ENCODE assay signal across 14 cellular contexts in the genomic region with DNA sequence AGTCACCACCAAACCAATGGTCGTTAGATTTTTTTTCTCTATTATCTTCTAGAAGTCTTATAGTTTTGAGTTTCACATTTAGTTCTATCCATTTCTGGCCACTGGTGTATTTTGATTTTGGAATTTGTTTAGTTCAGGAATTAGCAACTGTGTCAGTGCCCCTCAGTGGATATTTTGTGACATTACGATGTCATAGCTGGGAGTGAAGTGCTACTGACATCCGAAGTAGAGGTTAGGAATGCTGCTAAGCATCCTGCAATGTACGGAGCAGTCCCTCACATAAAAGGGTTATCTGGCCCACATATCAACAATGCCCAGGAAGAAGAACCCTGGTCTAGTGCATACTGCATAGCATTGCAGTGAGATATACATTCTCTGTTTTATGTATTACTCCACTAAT.
DNase-seq lines count a peak whose midpoint lies in the region; ATAC-seq, FAIRE-seq and TF ChIP-seq lines count a peak whose summit lies in the region.
"Had no signal": no experiment of that assay in that cellular context is flagged by ENCODE, and none has a peak within 500 bp of the region (broad histone marks: within the 10 kb centered on the region; RNA-seq: fewer than 3 reads in every experiment).

No MANE protein-coding gene starts in this region.

- no TSS peak for BruUV-seq in K562 (replicated peaks; lab: Mats Ljungman, UMichigan)

- intact Hi-C loops in K562 (cut with micrococcal nuclease), result no loop called here

- no peaks in the 10 kb centered on the region; a peak in 1 of 5 replicates for H3K4me1 ChIP-seq in K562 (replicated peaks in 1 of 2; ENCODE audit: control insufficient read depth in 2 of 2, insufficient read depth in 2 of 2, low read length in 2 of 2)

- H3K79me2 ChIP-seq in K562 (ENCODE audit: control insufficient read depth, insufficient read depth, low read length) (no peaks in the 10 kb centered on the region), neural cell (replicated peaks; ENCODE audit: insufficient read depth, low read length) (no peaks in the 10 kb centered on the region)

- H2AFZ ChIP-seq in K562 (ENCODE audit: low read depth, low read length), result no peak overlapping the region
- H2AFZ ChIP-seq in neural cell (ENCODE audit: low read depth, low read length), result no peak overlapping the region

- H3K36me3 ChIP-seq in K562 (ENCODE audit: control insufficient read depth, insufficient read depth, low read length) (no peaks in the 10 kb centered on the region), neural cell (ENCODE audit: insufficient read depth, low read length) (no peaks in the 10 kb centered on the region)

- H3K4me3 Mint-ChIP-seq in activated CD8-positive, alpha-beta T cell treated with anti-CD3 and anti-CD28 coated beads, Interleukin-2, amount 10 ng/mL, durations not matched to agents 7 days and 5 days, result no peak overlapping the region
- H3K4me3 Mint-ChIP-seq: mesothelial cell of epicardium had no signal

- no peaks in the 10 kb centered on the region for H3K9me2 ChIP-seq in neural cell (ENCODE audit: insufficient read depth, low read length)

- no peaks in the 10 kb centered on the region for H3K36me3 Mint-ChIP-seq in activated CD8-positive, alpha-beta T cell treated with anti-CD3 and anti-CD28 coated beads, Interleukin-2, amount 10 ng/mL, durations not matched to agents 7 days and 5 days (ENCODE audit: low read depth)

- WGBS in K562 (ENCODE audit: insufficient coverage, low coverage, missing lambda C conversion rate), result 9% methylated on average over 4 of the region's 4 CpGs

- POLR2A ChIA-PET in K562 (lab: Yijun Ruan, JAX), result interaction anchor here (0.6 to 1.3 kb wide), 2 partner anchors 20 to 825 kb away, joined by 3 to 5 read pairs; no protein-coding TSS in a partner anchor
- POLR2A ChIA-PET in activated CD8-positive, alpha-beta T cell treated with anti-CD3 and anti-CD28 coated beads, Interleukin-2, amount 10 ng/mL, durations not matched to agents 7 days and 5 days (lab: Charles Lee), result no interaction called here

- H3F3A ChIP-seq in neural cell (ENCODE audit: insufficient read depth, low read length, poor library complexity, severe bottlenecking), result no peaks in the 10 kb centered on the region

- TF ChIP-seq RAD21 in K562 (CRISPR knock-in tag; conservative IDR thresholded peaks at IDR 0.05 in 1 of 2, IDR thresholded peaks at IDR 0.05 in 1 of 2) (peak in 1 of 2 experiments; percentile 42; a peak in 1 of 4 replicates), neural cell (conservative IDR thresholded peaks at IDR 0.05) (peak; percentile 58)

- no peaks in the 10 kb centered on the region for H3K4me1 Mint-ChIP-seq in activated CD8-positive, alpha-beta T cell treated with anti-CD3 and anti-CD28 coated beads, Interleukin-2, amount 10 ng/mL, durations not matched to agents 7 days and 5 days (ENCODE audit: low read depth)
- H3K4me1 Mint-ChIP-seq: mesothelial cell of epicardium had no signal

- H3K27me3 ChIP-seq in K562 (ENCODE audit: control insufficient read depth in 2 of 2, insufficient read depth in 2 of 2, low read length in 2 of 2) (no peaks in the 10 kb centered on the region), neural cell (ENCODE audit: insufficient read depth, low read depth, low read length) (no peaks in the 10 kb centered on the region)

- no peaks in the 10 kb centered on the region for H3K9me3 ChIP-seq in K562 (replicated peaks; ENCODE audit: control insufficient read depth, insufficient read depth, low read depth, low read length)
- H3K9me3 ChIP-seq in neural cell (ENCODE audit: low read length), result no peaks in the 10 kb centered on the region

- TF ChIP-seq CTCF in K562 (IDR thresholded peaks at IDR 0.05 in 2 of 3, conservative IDR thresholded peaks at IDR 0.05 in 1 of 3; ENCODE audit: insufficient read depth in 2 of 3, low read depth in 1 of 3, low read length in 3 of 3) (0 out of 6 replicates have a peak, but pooled peaks of 1 of the 3 experiments have one; percentile 12), neural cell (IDR thresholded peaks at IDR 0.05; ENCODE audit: poor library complexity, severe bottlenecking) (peak; percentile 47)

- H3K9ac ChIP-seq in K562 (ENCODE audit: insufficient read depth in 1 of 2, low read depth in 2 of 2, low read length in 2 of 2) (no peak overlapping the region), neural cell (ENCODE audit: low read length) (no peak overlapping the region)

- DNase-seq in DMS153 (lab: John Stamatoyannopoulos, UW), result peak; percentile 10
- DNase-seq in LHCN-M2 (ENCODE audit: low read depth), result peak; percentile 57
- peak in 2 of 4 experiments; percentile 5 to 17 for DNase-seq in K562 (ENCODE audit: extremely low read depth in 1 of 4, low spot score in 3 of 4)
- no peak for DNase-seq in DMS79 (lab: John Stamatoyannopoulos, UW)
- DNase-seq in activated CD8-positive, alpha-beta T cell treated with anti-CD3 and anti-CD28 coated beads, Interleukin-2, amount 10 ng/mL, durations not matched to agents 7 days and 5 days, result no peak
- DNase-seq in C1 segment of cervical spinal cord (lab: John Stamatoyannopoulos, UW), result no peak
- DNase-seq: activated effector memory CD4-positive, alpha-beta T cell treated with anti-CD3 and anti-CD28 coated beads, Interleukin-2, amount 50 U/mL, for 16 hours; NCI-H446 treated with DMSO at 0.1 percent for 48 hours; stimulated activated CD4-positive, alpha-beta T cell treated with anti-CD3 and anti-CD28 coated beads, Interleukin-15, amount 100 ng/mL, for 24 hours; substantia nigra had no signal

- H3K4me3 ChIP-seq in K562, result no peak overlapping the region
- no peak overlapping the region for H3K4me3 ChIP-seq in neural cell (ENCODE audit: low read length)

- in situ Hi-C loops in K562 (cut with MboI), result no loop called here

- ATAC-seq in K562, result peak; percentile 65
- no peak for ATAC-seq in HG03139 (IDR thresholded peaks at IDR 0.05; ENCODE audit: unreplicated experiment)
- ATAC-seq in activated CD8-positive, alpha-beta T cell treated with anti-CD3 and anti-CD28 coated beads, Interleukin-2, amount 10 ng/mL, durations not matched to agents 7 days and 5 days, result no peak

- no peaks in the 10 kb centered on the region for H3K9me1 ChIP-seq in K562 (ENCODE audit: control insufficient read depth, insufficient read depth, low read length)

- CTCF ChIA-PET in K562 (lab: Yijun Ruan, JAX; ENCODE audit: low intra/inter-chr PET ratio), result no interaction called here
- CTCF ChIA-PET in activated CD8-positive, alpha-beta T cell treated with anti-CD3 and anti-CD28 coated beads, Interleukin-2, amount 10 ng/mL, durations not matched to agents 7 days and 5 days (lab: Charles Lee), result no interaction called here

- no peak overlapping the region for H3K27ac ChIP-seq in K562 (ENCODE audit: extremely low read depth, low read depth, low read length)
- H3K27ac ChIP-seq in neural cell (ENCODE audit: low read length), result no peak overlapping the region

- no peak overlapping the region for H3K4me2 ChIP-seq in K562 (ENCODE audit: insufficient read depth, low read length)
- H3K4me2 ChIP-seq in neural cell (ENCODE audit: low read length), result no peak overlapping the region

- TF ChIP-seq EP300 in K562 (IDR thresholded peaks at IDR 0.05; ENCODE audit: low read length), result no peak
- TF ChIP-seq EP300 in neural cell (conservative IDR thresholded peaks at IDR 0.05; ENCODE audit: poor library complexity, severe bottlenecking), result no peak

- H4K20me1 ChIP-seq in K562 (replicated peaks; ENCODE audit: control insufficient read depth, insufficient read depth, low read length) (no peaks in the 10 kb centered on the region), neural cell (ENCODE audit: insufficient read depth) (no peaks in the 10 kb centered on the region)

- FAIRE-seq in K562 (lab: Jason Lieb, UNC), result no peak
- FAIRE-seq: endothelial cell of umbilical vein had no signal

- H3K27ac Mint-ChIP-seq in activated CD8-positive, alpha-beta T cell treated with anti-CD3 and anti-CD28 coated beads, Interleukin-2, amount 10 ng/mL, durations not matched to agents 7 days and 5 days, result no peak overlapping the region
- H3K27ac Mint-ChIP-seq: mesothelial cell of epicardium had no signal

- H3K27me3 Mint-ChIP-seq in activated CD8-positive, alpha-beta T cell treated with anti-CD3 and anti-CD28 coated beads, Interleukin-2, amount 10 ng/mL, durations not matched to agents 7 days and 5 days (ENCODE audit: low read depth), result no peaks in the 10 kb centered on the region

- H3K9me3 Mint-ChIP-seq in activated CD8-positive, alpha-beta T cell treated with anti-CD3 and anti-CD28 coated beads, Interleukin-2, amount 10 ng/mL, durations not matched to agents 7 days and 5 days (ENCODE audit: insufficient read depth), result peaks cover 14% of the 10 kb centered on the region

- TF ChIP-seq POLR2A in K562 (conservative IDR thresholded peaks at IDR 0.05), result no peak

TF ChIP-seq in K562, 482 proteins besides CTCF, POLR2A, EP300 and RAD21 (continues in another document):
- TF ChIP-seq USF1 (CRISPR knock-in tag; IDR thresholded peaks at IDR 0.05) (no peak), JUN (IDR thresholded peaks at IDR 0.05; ENCODE audit: borderline replicate concordance, low read depth, low read length) (no peak), JUN (CRISPR knock-in tag; IDR thresholded peaks at IDR 0.05; ENCODE audit: borderline replicate concordance) (no peak)

TF ChIP-seq in neural cell, 6 proteins besides CTCF, POLR2A, EP300 and RAD21:
- no peak for TF ChIP-seq POLR2AphosphoS5 (IDR thresholded peaks at IDR 0.05)
- TF ChIP-seq TAF1 (IDR thresholded peaks at IDR 0.05; ENCODE audit: low read depth), result no peak
- TF ChIP-seq EZH2 (IDR thresholded peaks at IDR 0.05; ENCODE audit: borderline replicate concordance, insufficient read depth, low read length, poor library complexity, severe bottlenecking), result no peak
- peak; percentile 58 for TF ChIP-seq SMC3 (conservative IDR thresholded peaks at IDR 0.05; ENCODE audit: poor library complexity)

Comparison
In these comparisons a context has a peak if more than half of its experiments do, and no peak if none do; other contexts are left out.
1. DNase-seq: peak in DMS153 (single experiment) and LHCN-M2 (single experiment); none in DMS79 (single experiment), activated CD8-positive, alpha-beta T cell treated with anti-CD3 and anti-CD28 coated beads, Interleukin-2, amount 10 ng/mL, durations not matched to agents 7 days and 5 days (single experiment) and C1 segment of cervical spinal cord (0 of 14).